In genomic region chr20:50022676-50023075, GRCh38 we compare ENCODE assay signal across 1 cellular context.
A peak's percentile ranks its signal among the peaks of the same experiment; 100 is the strongest.
TF ChIP-seq lines count a peak whose summit lies in the region.

No MANE protein-coding gene starts in this region.

TF ChIP-seq in HepG2, 621 proteins besides CTCF, POLR2A, EP300 and RAD21:
- TF ChIP-seq HDAC6 (IDR thresholded peaks at IDR 0.05; ENCODE audit: low read depth, low read length) = no peak
- peak; percentile 83 for TF ChIP-seq ZNF770 (CRISPR knock-in tag; IDR thresholded peaks at IDR 0.05)
- no peak for TF ChIP-seq CCAR2 (optimal IDR thresholded peaks at IDR 0.05; ENCODE audit: low read depth, low read length)
- TF ChIP-seq ZNF510 (CRISPR knock-in tag; IDR thresholded peaks at IDR 0.05; ENCODE audit: low read depth) = no peak
- TF ChIP-seq HOXA3 (CRISPR knock-in tag; IDR thresholded peaks at IDR 0.05) = 0 out of 2 replicates have a peak, but pooled peaks have one; percentile 7
- TF ChIP-seq ZBTB43 (CRISPR knock-in tag; conservative IDR thresholded peaks at IDR 0.05) = no peak
